ENCODE assay signal across 18 cellular contexts in genomic region chr5:175688352-175689146, GRCh38. TPM values are rescaled to one million over a fixed set of nuclear protein-coding genes. Genes with fewer than 3 reads are reported as not detected.
A peak's percentile ranks its signal among the peaks of the same experiment; 100 is the strongest.
DNase-seq lines count a peak whose midpoint lies in the region; ATAC-seq and TF ChIP-seq lines count a peak whose summit lies in the region.
"Had no signal": no experiment of that assay in that cellular context is flagged by ENCODE, and none has a peak within 500 bp of the region (broad histone marks: within the 10 kb centered on the region; RNA-seq: fewer than 3 reads in every experiment).

No MANE protein-coding gene starts in this region.

- peaks cover 29% of the 10 kb centered on the region for H3K36me3 ChIP-seq in CD4-positive, CD25-positive, alpha-beta regulatory T cell (ENCODE audit: control insufficient read depth, insufficient read depth, low read length)
- no peaks in the 10 kb centered on the region for H3K36me3 ChIP-seq in psoas muscle (ENCODE audit: insufficient read depth in 1 of 2, low read depth in 1 of 2)
- H3K36me3 ChIP-seq: SJSA1 had no signal

- H3K27ac ChIP-seq in CD4-positive, CD25-positive, alpha-beta regulatory T cell (ENCODE audit: insufficient read depth, low read length, poor library complexity, severe bottlenecking): no peak overlapping the region
- H3K27ac ChIP-seq in dorsolateral prefrontal cortex: peak overlapping the region in 39 of 59 donors; percentile 6 to 86 (median 47)
- H3K27ac ChIP-seq in psoas muscle: peak overlapping the region; percentile 9
- H3K27ac ChIP-seq: SJSA1 had no signal

- H3K36me3 Mint-ChIP-seq in CD4-positive, CD25-positive, alpha-beta regulatory T cell: peaks cover 27% of the 10 kb centered on the region
- peaks cover 14% of the 10 kb centered on the region for H3K36me3 Mint-ChIP-seq in activated CD4-positive, alpha-beta memory T cell treated with anti-CD3 and anti-CD28 coated beads, Interleukin-2, amount 10 ng/mL, durations not matched to agents 7 days and 5 days (ENCODE audit: low read depth)
- H3K36me3 Mint-ChIP-seq: immature natural killer cell had no signal

- H3K27ac Mint-ChIP-seq in CD4-positive, CD25-positive, alpha-beta regulatory T cell: peak overlapping the region; percentile 8 to 75 (median 59)
- no peak overlapping the region for H3K27ac Mint-ChIP-seq in activated CD4-positive, alpha-beta memory T cell treated with anti-CD3 and anti-CD28 coated beads, Interleukin-2, amount 10 ng/mL, durations not matched to agents 7 days and 5 days
- H3K27ac Mint-ChIP-seq: activated CD4-positive, alpha-beta memory T cell treated with anti-CD3 and anti-CD28 coated beads for 36 hours had no signal

- no peak overlapping the region for H3K4me3 Mint-ChIP-seq in CD4-positive, CD25-positive, alpha-beta regulatory T cell
- no peak overlapping the region for H3K4me3 Mint-ChIP-seq in activated CD4-positive, alpha-beta memory T cell treated with anti-CD3 and anti-CD28 coated beads, Interleukin-2, amount 10 ng/mL, durations not matched to agents 7 days and 5 days
- H3K4me3 Mint-ChIP-seq: activated CD4-positive, alpha-beta memory T cell treated with anti-CD3 and anti-CD28 coated beads for 36 hours; immature natural killer cell had no signal

- POLR2A ChIA-PET in activated CD4-positive, alpha-beta memory T cell treated with anti-CD3 and anti-CD28 coated beads, Interleukin-2, amount 10 ng/mL, durations not matched to agents 7 days and 5 days (lab: Charles Lee): no interaction called here

- no peaks in the 10 kb centered on the region for H3K9me3 Mint-ChIP-seq in CD4-positive, CD25-positive, alpha-beta regulatory T cell
- no peaks in the 10 kb centered on the region for H3K9me3 Mint-ChIP-seq in activated CD4-positive, alpha-beta memory T cell treated with anti-CD3 and anti-CD28 coated beads, Interleukin-2, amount 10 ng/mL, durations not matched to agents 7 days and 5 days
- H3K9me3 Mint-ChIP-seq: activated CD4-positive, alpha-beta memory T cell treated with anti-CD3 and anti-CD28 coated beads for 36 hours; immature natural killer cell had no signal

- CTCF ChIA-PET in activated CD4-positive, alpha-beta memory T cell treated with anti-CD3 and anti-CD28 coated beads, Interleukin-2, amount 10 ng/mL, durations not matched to agents 7 days and 5 days (lab: Charles Lee): interaction anchor here (1.2 to 1.4 kb wide), 3 partner anchors 8 to 154 kb away, joined by 4 to 9 read pairs (median 6); no protein-coding TSS in a partner anchor

- intact Hi-C loops in dorsolateral prefrontal cortex (cut with DNase I): no loop called here
- intact Hi-C loops in psoas muscle (cut with DNase I): no loop called here

- no peak for ATAC-seq in CD4-positive, CD25-positive, alpha-beta regulatory T cell (ENCODE audit: low read depth in 2 of 2)
- no peak for ATAC-seq in psoas muscle

- H3K9me3 ChIP-seq in CD4-positive, CD25-positive, alpha-beta regulatory T cell (ENCODE audit: control insufficient read depth in 2 of 2, low read length in 2 of 2): no peaks in the 10 kb centered on the region
- no peaks in the 10 kb centered on the region for H3K9me3 ChIP-seq in psoas muscle
- H3K9me3 ChIP-seq: SJSA1 had no signal

- no peaks in the 10 kb centered on the region for H3K27me3 Mint-ChIP-seq in CD4-positive, CD25-positive, alpha-beta regulatory T cell
- no peaks in the 10 kb centered on the region for H3K27me3 Mint-ChIP-seq in activated CD4-positive, alpha-beta memory T cell treated with anti-CD3 and anti-CD28 coated beads, Interleukin-2, amount 10 ng/mL, durations not matched to agents 7 days and 5 days
- H3K27me3 Mint-ChIP-seq: activated CD4-positive, alpha-beta memory T cell treated with anti-CD3 and anti-CD28 coated beads for 36 hours had no signal

- DNase-seq in CD4-positive, CD25-positive, alpha-beta regulatory T cell: no peak
- DNase-seq in NCI-H82 (lab: John Stamatoyannopoulos, UW) (peak; percentile 84), dorsolateral prefrontal cortex (peak in 4 of 10 donors; percentile 5 to 43 (median 27)), psoas muscle (peak in 1 of 2 donors; percentile 21), COLO829 (ENCODE audit: low spot score) (no peak)
- no peak for DNase-seq in stimulated activated CD4-positive, alpha-beta T cell treated with anti-CD3 and anti-CD28 coated beads, Interleukin-4, amount 100 ng/mL, for 24 hours
- no peak for DNase-seq in activated CD4-positive, alpha-beta memory T cell treated with anti-CD3 and anti-CD28 coated beads, Interleukin-2, amount 10 ng/mL, durations not matched to agents 7 days and 5 days
- DNase-seq in stimulated activated CD8-positive, alpha-beta memory T cell treated with anti-CD3 and anti-CD28 coated beads, Interleukin-4, amount 100 ng/mL, for 48 hours: no peak
- DNase-seq: activated CD4-positive, alpha-beta memory T cell treated with anti-CD3 and anti-CD28 coated beads for 36 hours; DMS79; erythroblast; immature natural killer cell; midbrain; NCI-H1436; NCI-H446; small intestine; stimulated activated naive CD4-positive, alpha-beta T cell treated with Interleukin-2 at 50 U/mL for 16 hours had no signal

- H3K4me1 ChIP-seq in CD4-positive, CD25-positive, alpha-beta regulatory T cell (ENCODE audit: control insufficient read depth, insufficient read depth, low read length, poor library complexity, severe bottlenecking): no peaks in the 10 kb centered on the region
- H3K4me1 ChIP-seq in psoas muscle: no peaks in the 10 kb centered on the region
- H3K4me1 ChIP-seq: SJSA1 had no signal

- TF ChIP-seq CTCF in dorsolateral prefrontal cortex (IDR thresholded peaks at IDR 0.05 in 54 of 56, conservative IDR thresholded peaks at IDR 0.05 in 2 of 56; ENCODE audit: low read depth in 1 of 56, partially characterized antibody in 56 of 56) (no peak), psoas muscle (IDR thresholded peaks at IDR 0.05) (no peak)

- H3K27me3 ChIP-seq in CD4-positive, CD25-positive, alpha-beta regulatory T cell (ENCODE audit: control insufficient read depth, insufficient read depth, low read length): no peaks in the 10 kb centered on the region
- H3K27me3 ChIP-seq in dorsolateral prefrontal cortex (peaks cover 0 to 11% (median 0%) of the 10 kb centered on the region in 45 donors), psoas muscle (ENCODE audit: insufficient read depth in 3 of 3, low read length in 2 of 3) (peaks cover 0 to 8% (median 5%) of the 10 kb centered on the region in 3 donors)

- no peak overlapping the region for H3K4me3 ChIP-seq in CD4-positive, CD25-positive, alpha-beta regulatory T cell (ENCODE audit: low read depth, low read length)
- H3K4me3 ChIP-seq in dorsolateral prefrontal cortex: no peak overlapping the region
- H3K4me3 ChIP-seq in psoas muscle: no peak overlapping the region
- H3K4me3 ChIP-seq: SJSA1 had no signal

- peaks cover 0 to 29% (median 7%) of the 10 kb centered on the region in 4 donors for H3K4me1 Mint-ChIP-seq in CD4-positive, CD25-positive, alpha-beta regulatory T cell
- no peaks in the 10 kb centered on the region for H3K4me1 Mint-ChIP-seq in activated CD4-positive, alpha-beta memory T cell treated with anti-CD3 and anti-CD28 coated beads, Interleukin-2, amount 10 ng/mL, durations not matched to agents 7 days and 5 days

- WGBS in psoas muscle, 3 donors: 80 to 86% (median 84%) methylated on average over 12 of the region's 12 CpGs

RNA-seq across cellular contexts. Expression of gene HRH2, which starts 30.7 kb away (rescaled TPM):
- 7.0 TPM for total RNA-seq in CD4-positive, CD25-positive, alpha-beta regulatory T cell
- polyA plus RNA-seq in CD4-positive, CD25-positive, alpha-beta regulatory T cell: 1 to 10 TPM; 1.6 to 3.6 (median 1.9) TPM
- total RNA-seq in dorsolateral prefrontal cortex: 10 to 100 TPM in 119 of 120 experiments, 1 to 10 TPM in 1; 8.7 to 45.7 (median 25.9) TPM
- total RNA-seq in psoas muscle: 1 to 10 TPM in 2 of 4 donors, under 1 TPM in 2; 0.49 to 7.0 (median 0.99) TPM
- polyA plus RNA-seq in psoas muscle: under 1 TPM; 0.17 to 0.51 (median 0.18) TPM
- total RNA-seq in activated CD4-positive, alpha-beta memory T cell treated with anti-CD3 and anti-CD28 coated beads, Interleukin-2, amount 10 ng/mL, durations not matched to agents 7 days and 5 days: 10 to 100 TPM; 13.4 to 13.7 TPM
- total RNA-seq: SJSA1 had no signal
